Comparison of ENCODE assay signal across 30 cellular contexts in the genomic region with DNA sequence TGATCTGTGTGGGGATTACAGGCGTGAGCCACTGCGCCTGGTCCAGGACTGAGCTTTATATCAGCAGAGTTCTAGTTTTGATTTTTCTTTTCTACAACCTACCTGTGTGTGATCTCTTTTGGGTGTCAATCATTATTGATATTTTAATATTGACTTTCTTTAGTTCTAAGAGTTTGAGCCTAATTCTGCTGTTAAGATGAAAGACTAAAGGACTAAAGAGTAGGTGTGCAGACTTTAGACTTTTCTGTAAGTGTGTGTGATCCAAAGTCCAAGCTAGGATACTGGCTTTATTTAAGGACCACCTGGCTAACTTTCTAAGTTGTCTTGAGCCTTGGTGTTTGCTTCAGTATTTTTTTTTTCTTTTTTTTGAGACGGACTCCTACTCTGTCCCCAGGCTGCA. TPM values are rescaled to one million over a fixed set of nuclear protein-coding genes. Genes with fewer than 3 reads are reported as not detected.
DNase-seq lines count a peak whose midpoint lies in the region; ATAC-seq and TF ChIP-seq lines count a peak whose summit lies in the region.
"Had no signal": no experiment of that assay in that cellular context is flagged by ENCODE, and none has a peak within 500 bp of the region (broad histone marks: within the 10 kb centered on the region; RNA-seq: fewer than 3 reads in every experiment).

No MANE protein-coding gene starts in this region.

- no peaks in the 10 kb centered on the region for H3K9me3 Mint-ChIP-seq in endothelial cell (ENCODE audit: unreplicated experiment)
- no peaks in the 10 kb centered on the region for H3K9me3 Mint-ChIP-seq in stimulated activated memory B cell treated with anti-CD40 and anti-IgM and Interleukin-4, amounts not matched to agents 10 μg/mL and 1 μg/mL and 100 μg/mL, for 72 hours
- H3K9me3 Mint-ChIP-seq: activated T-helper 2 cell treated with anti-CD3 and anti-CD28 coated beads, Interferon-gamma antibody, Interleukin-2, Interleukin-4, amounts not matched to agents 10 μg/mL and 5 μg/mL and 100 μg/mL, durations not matched to agents 14 hours and 24 hours and 36 hours; endodermal cell; T-helper 1 cell treated with Interleukin-12 subunit alpha and Interleukin-12 subunit beta and Interleukin-4 antibody, amounts not matched to agents 30 μg/mL and 1 μg/mL, for 36 hours had no signal

- peaks cover 35% of the 10 kb centered on the region for H3K36me3 Mint-ChIP-seq in endothelial cell (ENCODE audit: low read depth, unreplicated experiment)
- H3K36me3 Mint-ChIP-seq in stimulated activated memory B cell treated with anti-CD40 and anti-IgM and Interleukin-4, amounts not matched to agents 10 μg/mL and 1 μg/mL and 100 μg/mL, for 72 hours, result peaks cover 45% of the 10 kb centered on the region

- H3K27ac ChIP-seq in left ventricle myocardium inferior (replicated peaks) (peak overlapping the region; percentile 83), right cardiac atrium (ENCODE audit: low read length) (no peak overlapping the region), KMS-11 (no peak overlapping the region), tibial nerve (no peak overlapping the region)
- H3K27ac ChIP-seq: GM23248, PC-9, psoas muscle had no signal

- peak overlapping the region; percentile 57 for H3K27ac Mint-ChIP-seq in endothelial cell (ENCODE audit: unreplicated experiment)
- H3K27ac Mint-ChIP-seq in stimulated activated memory B cell treated with anti-CD40 and anti-IgM and Interleukin-4, amounts not matched to agents 10 μg/mL and 1 μg/mL and 100 μg/mL, for 72 hours, result peak overlapping the region; percentile 40
- H3K27ac Mint-ChIP-seq: activated T-helper 2 cell treated with anti-CD3 and anti-CD28 coated beads, Interferon-gamma antibody, Interleukin-2, Interleukin-4, amounts not matched to agents 10 μg/mL and 5 μg/mL and 100 μg/mL, durations not matched to agents 14 hours and 24 hours and 36 hours; endodermal cell; T-helper 1 cell treated with Interleukin-12 subunit alpha and Interleukin-12 subunit beta and Interleukin-4 antibody, amounts not matched to agents 30 μg/mL and 1 μg/mL, for 36 hours had no signal

- ATAC-seq in right cardiac atrium, result no peak
- ATAC-seq in stimulated activated memory B cell treated with anti-CD40 and anti-IgM and Interleukin-4, amounts not matched to agents 10 μg/mL and 1 μg/mL and 100 μg/mL, for 72 hours, result no peak
- ATAC-seq: esophagus mucosa, psoas muscle, Right ventricle myocardium inferior had no signal

- intact Hi-C loops in left ventricle myocardium inferior (cut with micrococcal nuclease) (no loop called here), right cardiac atrium (cut with DNase I) (no loop called here)

- H3K4me3 ChIP-seq in left ventricle myocardium inferior (no peak overlapping the region), right cardiac atrium (ENCODE audit: low read length) (no peak overlapping the region), KMS-11 (IDR thresholded peaks at IDR 0.05; ENCODE audit: insufficient read depth, low read depth, low read length) (no peak overlapping the region), tibial nerve (no peak overlapping the region)
- H3K4me3 ChIP-seq: GM23248, PC-9, psoas muscle had no signal

- peaks cover 73% of the 10 kb centered on the region for H3K4me1 ChIP-seq in left ventricle myocardium inferior
- H3K4me1 ChIP-seq in right cardiac atrium (ENCODE audit: control insufficient read depth, insufficient read depth, low read length), result peaks cover under 1% of the 10 kb centered on the region
- peaks cover 65% of the 10 kb centered on the region for H3K4me1 ChIP-seq in KMS-11 (ENCODE audit: low read depth, poor library complexity, severe bottlenecking)
- H3K4me1 ChIP-seq in tibial nerve, result peaks cover 0 to 5% (median 0%) of the 10 kb centered on the region in 4 donors
- H3K4me1 ChIP-seq: psoas muscle had no signal

- no peak for TF ChIP-seq POLR2A in tibial nerve (IDR thresholded peaks at IDR 0.05)

- TF ChIP-seq CTCF in left ventricle myocardium inferior (IDR thresholded peaks at IDR 0.05; ENCODE audit: borderline replicate concordance), result no peak
- TF ChIP-seq CTCF in KMS-11 (conservative IDR thresholded peaks at IDR 0.05; ENCODE audit: low read depth, low read length), result no peak
- TF ChIP-seq CTCF in endothelial cell (IDR thresholded peaks at IDR 0.05; ENCODE audit: unreplicated experiment), result no peak
- no peak for TF ChIP-seq CTCF in tibial nerve (IDR thresholded peaks at IDR 0.05)

- H3K27me3 ChIP-seq in left ventricle myocardium inferior (ENCODE audit: low read depth) (no peaks in the 10 kb centered on the region), right cardiac atrium (ENCODE audit: control insufficient read depth, insufficient read depth) (no peaks in the 10 kb centered on the region), KMS-11 (ENCODE audit: insufficient read depth, low read depth) (no peaks in the 10 kb centered on the region), tibial nerve (no peaks in the 10 kb centered on the region)

- H3K79me2 ChIP-seq in KMS-11 (ENCODE audit: insufficient read depth, low read depth), result peaks cover 19% of the 10 kb centered on the region; the same call in 1 of the 2 replicates

- H3K4me1 Mint-ChIP-seq in endothelial cell (ENCODE audit: unreplicated experiment), result peaks cover 20% of the 10 kb centered on the region
- H3K4me1 Mint-ChIP-seq in stimulated activated memory B cell treated with anti-CD40 and anti-IgM and Interleukin-4, amounts not matched to agents 10 μg/mL and 1 μg/mL and 100 μg/mL, for 72 hours, result peaks cover 43% of the 10 kb centered on the region

- H3K4me2 ChIP-seq in KMS-11, result peak overlapping the region; percentile 54; the same call in 1 of the 2 replicates
- H3K4me2 ChIP-seq: PC-9, SK-N-SH had no signal

- WGBS in right cardiac atrium, result 64% methylated on average over 3 of the region's 3 CpGs
- 66 to 88% methylated on average over 3 of the region's 3 CpGs for WGBS in tibial nerve, 2 donors

- DNase-seq in left ventricle myocardium inferior (no peak), right cardiac atrium (no peak), endothelial cell (ENCODE audit: low spot score) (no peak), HUDEP-2 (lab: John Stamatoyannopoulos, UW; ENCODE audit: unreplicated experiment in 76 of 76) (no peak), tibial nerve (ENCODE audit: low spot score in 2 of 2) (no peak), NCI-H748 treated with DMSO at 0.1 percent for 48 hours (lab: John Stamatoyannopoulos, UW) (no peak)
- DNase-seq: activated CD4-positive, alpha-beta T cell treated with anti-CD3 and anti-CD28 coated beads, Interleukin-2, amount 50 U/mL, for 48 hours; activated T-cell treated with anti-CD3 and anti-CD28 coated beads for 4 hours; Calu3; endodermal cell; GM23248; head of caudate nucleus; Karpas-422; NCI-H1436; NCI-H2081 treated with DMSO at 0.1 percent for 48 hours; NCI-H226; NCI-H526 treated with DMSO at 0.1 percent for 48 hours; occipital lobe; PC-9; psoas muscle; SK-N-SH; stimulated activated CD4-positive, alpha-beta T cell treated with anti-CD3 and anti-CD28 coated beads, Interleukin-15, amount 100 ng/mL, for 24 hours; stimulated activated CD4-positive, alpha-beta T cell treated with anti-CD3 and anti-CD28 coated beads, Interleukin-4, amount 100 ng/mL, for 4 hours; trophoblast cell had no signal

- H3K4me3 Mint-ChIP-seq in endothelial cell (ENCODE audit: unreplicated experiment), result no peak overlapping the region
- H3K4me3 Mint-ChIP-seq in stimulated activated memory B cell treated with anti-CD40 and anti-IgM and Interleukin-4, amounts not matched to agents 10 μg/mL and 1 μg/mL and 100 μg/mL, for 72 hours, result no peak overlapping the region
- H3K4me3 Mint-ChIP-seq: endodermal cell; T-helper 1 cell treated with Interleukin-12 subunit alpha and Interleukin-12 subunit beta and Interleukin-4 antibody, amounts not matched to agents 30 μg/mL and 1 μg/mL, for 36 hours had no signal

- no peak overlapping the region for H2AFZ ChIP-seq in KMS-11 (ENCODE audit: low read depth)
- H2AFZ ChIP-seq: GM23248, PC-9 had no signal

- H3K27me3 Mint-ChIP-seq in endothelial cell (ENCODE audit: unreplicated experiment), result no peaks in the 10 kb centered on the region
- no peaks in the 10 kb centered on the region for H3K27me3 Mint-ChIP-seq in stimulated activated memory B cell treated with anti-CD40 and anti-IgM and Interleukin-4, amounts not matched to agents 10 μg/mL and 1 μg/mL and 100 μg/mL, for 72 hours

- H3K36me3 ChIP-seq in left ventricle myocardium inferior (peaks cover 28% of the 10 kb centered on the region), KMS-11 (ENCODE audit: insufficient read depth) (peaks cover 2% of the 10 kb centered on the region; the same call in 1 of the 2 replicates), tibial nerve (peaks cover 0 to 18% (median 0%) of the 10 kb centered on the region in 3 donors)

- H3K9me3 ChIP-seq in left ventricle myocardium inferior (replicated peaks), result no peaks in the 10 kb centered on the region
- H3K9me3 ChIP-seq in right cardiac atrium (ENCODE audit: control insufficient read depth, low read length), result no peaks in the 10 kb centered on the region
- no peaks in the 10 kb centered on the region for H3K9me3 ChIP-seq in tibial nerve
- H3K9me3 ChIP-seq: psoas muscle, SK-N-SH had no signal

- no peaks in the 10 kb centered on the region for H4K20me1 ChIP-seq in KMS-11 (ENCODE audit: insufficient read depth)

- TF ChIP-seq EP300 in tibial nerve (IDR thresholded peaks at IDR 0.05), result no peak

- no peak overlapping the region for H3K9ac ChIP-seq in KMS-11
- H3K9ac ChIP-seq: GM23248, SK-N-SH had no signal

RNA-seq across cellular contexts. Expression of a gene that starts 12.4 kb away (rescaled TPM):
- 5.4 TPM for total RNA-seq in left ventricle myocardium inferior
- 1 to 10 TPM; 5.3 to 6.8 (median 5.8) TPM for total RNA-seq in right cardiac atrium
- polyA plus RNA-seq in right cardiac atrium, result 3.6 TPM
- 38.6 TPM for total RNA-seq in endothelial cell (ENCODE audit: unreplicated experiment)
- total RNA-seq in tibial nerve, result 10 to 100 TPM in 2 of 4 donors, 1 to 10 TPM in 2; 6.1 to 21.4 (median 11.2) TPM
